In genomic region chr1:236325567-236325966, GRCh38 we compare ENCODE assay signal across 25 cellular contexts. TPM values are rescaled to one million over a fixed set of nuclear protein-coding genes. Genes with fewer than 3 reads are reported as not detected.
DNase-seq lines count a peak whose midpoint lies in the region; ATAC-seq, FAIRE-seq and TF ChIP-seq lines count a peak whose summit lies in the region.
"Had no signal": no experiment of that assay in that cellular context is flagged by ENCODE, and none has a peak within 500 bp of the region (broad histone marks: within the 10 kb centered on the region; RNA-seq: fewer than 3 reads in every experiment).

No MANE protein-coding gene starts in this region.

- TF ChIP-seq RAD21 in HepG2 (CRISPR knock-in tag; IDR thresholded peaks at IDR 0.05) (no peak), IMR-90 (IDR thresholded peaks at IDR 0.05; ENCODE audit: low read length) (no peak), K562 (CRISPR knock-in tag; conservative IDR thresholded peaks at IDR 0.05 in 1 of 2, IDR thresholded peaks at IDR 0.05 in 1 of 2) (no peak)

- H3K23ac ChIP-seq in IMR-90 (ENCODE audit: low read depth, low read length): no peak overlapping the region

- no peaks in the 10 kb centered on the region for H3K27me3 ChIP-seq in HepG2 (ENCODE audit: control insufficient read depth in 1 of 2, insufficient read depth in 2 of 2, low read length in 2 of 2)
- H3K27me3 ChIP-seq in right lobe of liver: no peaks in the 10 kb centered on the region
- no peaks in the 10 kb centered on the region for H3K27me3 ChIP-seq in IMR-90 (ENCODE audit: control insufficient read depth, insufficient read depth, low read length)
- no peaks in the 10 kb centered on the region for H3K27me3 ChIP-seq in K562 (ENCODE audit: control insufficient read depth in 2 of 2, insufficient read depth in 2 of 2, low read length in 2 of 2)
- H3K27me3 ChIP-seq: BE2C, BLaER1 had no signal

- H2AFZ ChIP-seq in HepG2 (ENCODE audit: low read length): no peak overlapping the region
- no peak overlapping the region for H2AFZ ChIP-seq in IMR-90 (replicated peaks; ENCODE audit: low read length, poor library complexity)
- H2AFZ ChIP-seq in K562 (ENCODE audit: low read depth, low read length): no peak overlapping the region

- H3K36me3 Mint-ChIP-seq in activated T-helper 1 cell treated with anti-CD3 and anti-CD28 coated beads, Interleukin-12 subunit alpha, Interleukin-12 subunit beta, Interleukin-2, Interleukin-4 antibody, amounts not matched to agents 30 ng/mL and 10 ng/mL and 1 ng/mL, durations not matched to agents 14 hours and 24 hours and 36 hours (ENCODE audit: low read depth): no peaks in the 10 kb centered on the region
- H3K36me3 Mint-ChIP-seq: CD14-positive monocyte had no signal

- H4K8ac ChIP-seq in IMR-90 (ENCODE audit: low read depth in 2 of 2, low read length in 2 of 2): no peak overlapping the region

- ATAC-seq in HepG2 (no peak), right lobe of liver (no peak), IMR-90 (ENCODE audit: low read depth) (no peak), K562 (no peak; the same call in 2 of the 3 replicates), GM21381 (IDR thresholded peaks at IDR 0.05; ENCODE audit: unreplicated experiment) (no peak), GM19023 (IDR thresholded peaks at IDR 0.05; ENCODE audit: unreplicated experiment) (no peak)

- H3K9me3 ChIP-seq in HepG2 (ENCODE audit: low read length) (peaks cover 10% of the 10 kb centered on the region; the same call in 1 of the 2 replicates), right lobe of liver (peaks cover 0 to 7% (median 0%) of the 10 kb centered on the region in 4 donors), IMR-90 (ENCODE audit: control insufficient read depth, insufficient read depth, low read length) (no peaks in the 10 kb centered on the region), K562 (replicated peaks; ENCODE audit: control insufficient read depth, insufficient read depth, low read depth, low read length) (peaks cover 3% of the 10 kb centered on the region; the same call in 1 of the 2 replicates)
- H3K9me3 ChIP-seq: BE2C had no signal

- no peak overlapping the region for H2AK5ac ChIP-seq in IMR-90 (ENCODE audit: low read depth, low read length)

- H4K20me1 ChIP-seq in HepG2 (ENCODE audit: insufficient read depth, low read length) (no peaks in the 10 kb centered on the region), IMR-90 (ENCODE audit: insufficient read depth, low read length) (no peaks in the 10 kb centered on the region), K562 (replicated peaks; ENCODE audit: control insufficient read depth, insufficient read depth, low read length) (no peaks in the 10 kb centered on the region)
- H4K20me1 ChIP-seq: BLaER1 had no signal

- no peak for TF ChIP-seq POLR2A in HepG2 (IDR thresholded peaks at IDR 0.05; ENCODE audit: insufficient read depth in 1 of 2, low read depth in 2 of 2, low read length in 2 of 2)
- TF ChIP-seq POLR2A in right lobe of liver (IDR thresholded peaks at IDR 0.05): no peak
- TF ChIP-seq POLR2A in IMR-90 (IDR thresholded peaks at IDR 0.05; ENCODE audit: low read depth, low read length): no peak
- TF ChIP-seq POLR2A in K562 (conservative IDR thresholded peaks at IDR 0.05): no peak

- intact Hi-C loops in HepG2 (cut with micrococcal nuclease; ENCODE audit: unreplicated experiment): no loop called here
- intact Hi-C loops in right lobe of liver (cut with DNase I): no loop called here
- intact Hi-C loops in IMR-90 (cut with micrococcal nuclease): no loop called here
- intact Hi-C loops in K562 (cut with micrococcal nuclease): no loop called here
- intact Hi-C loops in activated T-helper 1 cell treated with anti-CD3 and anti-CD28 coated beads, Interleukin-12 subunit alpha, Interleukin-12 subunit beta, Interleukin-2, Interleukin-4 antibody, amounts not matched to agents 30 ng/mL and 10 ng/mL and 1 ng/mL, durations not matched to agents 14 hours and 24 hours and 36 hours (cut with micrococcal nuclease): no loop called here

- H3K4me1 ChIP-seq in HepG2 (ENCODE audit: insufficient read depth, low read length): no peaks in the 10 kb centered on the region
- H3K4me1 ChIP-seq in right lobe of liver: no peaks in the 10 kb centered on the region
- no peaks in the 10 kb centered on the region for H3K4me1 ChIP-seq in IMR-90 (ENCODE audit: control insufficient read depth, insufficient read depth, low read length)
- no peaks in the 10 kb centered on the region for H3K4me1 ChIP-seq in K562 (replicated peaks in 1 of 2; ENCODE audit: control insufficient read depth in 2 of 2, insufficient read depth in 2 of 2, low read length in 2 of 2)
- H3K4me1 ChIP-seq: BE2C, BLaER1 had no signal

- H3K9me3 Mint-ChIP-seq in activated T-helper 1 cell treated with anti-CD3 and anti-CD28 coated beads, Interleukin-12 subunit alpha, Interleukin-12 subunit beta, Interleukin-2, Interleukin-4 antibody, amounts not matched to agents 30 ng/mL and 10 ng/mL and 1 ng/mL, durations not matched to agents 14 hours and 24 hours and 36 hours: peaks cover 16% of the 10 kb centered on the region

- H3K4me1 Mint-ChIP-seq in activated T-helper 1 cell treated with anti-CD3 and anti-CD28 coated beads, Interleukin-12 subunit alpha, Interleukin-12 subunit beta, Interleukin-2, Interleukin-4 antibody, amounts not matched to agents 30 ng/mL and 10 ng/mL and 1 ng/mL, durations not matched to agents 14 hours and 24 hours and 36 hours (ENCODE audit: low read depth): no peaks in the 10 kb centered on the region
- H3K4me1 Mint-ChIP-seq: CD14-positive monocyte; CD4-positive, alpha-beta memory T cell; CD4-positive, CD25-positive, alpha-beta regulatory T cell; CD8-positive, alpha-beta memory T cell had no signal

- H3K9ac ChIP-seq in HepG2 (ENCODE audit: insufficient read depth, low read depth, low read length) (no peak overlapping the region), IMR-90 (ENCODE audit: low read depth, low read length) (no peak overlapping the region), K562 (ENCODE audit: insufficient read depth in 1 of 2, low read depth in 2 of 2, low read length in 2 of 2) (no peak overlapping the region)
- H3K9ac ChIP-seq: BLaER1 had no signal

- no peak for DNase-seq in HepG2 (ENCODE audit: low spot score)
- no peak for DNase-seq in right lobe of liver
- DNase-seq in IMR-90: no peak
- no peak for DNase-seq in K562 (ENCODE audit: extremely low read depth in 1 of 4, low spot score in 3 of 4)
- no peak for DNase-seq in activated T-helper 1 cell treated with anti-CD3 and anti-CD28 coated beads, Interleukin-12 subunit alpha, Interleukin-12 subunit beta, Interleukin-2, Interleukin-4 antibody, amounts not matched to agents 30 ng/mL and 10 ng/mL and 1 ng/mL, durations not matched to agents 14 hours and 24 hours and 36 hours (ENCODE audit: low spot score)
- DNase-seq: ACHN; BE2C; C1 segment of cervical spinal cord; CD4-positive, alpha-beta memory T cell; CD4-positive, CD25-positive, alpha-beta regulatory T cell; CD8-positive, alpha-beta memory T cell; COR-L47; DMS 273 treated with DMSO at 0.1 percent for 48 hours; DMS153; DMS53; DMS79; DND-41; EL; GDM1 had no signal

- H2BK15ac ChIP-seq in IMR-90 (ENCODE audit: low read depth, low read length): no peak overlapping the region

- in situ Hi-C loops in HepG2 (cut with HindIII; ENCODE audit: extremely low pct_ligation_motif_present, low pct_unique_long_range_greater_than_20kb): no loop called here
- in situ Hi-C loops in IMR-90 (cut with MboI; ENCODE audit: low sequenced_read_pairs): no loop called here
- in situ Hi-C loops in K562 (cut with MboI): no loop called here

- no peak overlapping the region for H3K56ac ChIP-seq in IMR-90 (ENCODE audit: extremely low read depth, insufficient read depth, low read length)

- H3K27ac ChIP-seq in HepG2 (ENCODE audit: extremely low read length, insufficient read depth, low read length) (no peak overlapping the region), right lobe of liver (no peak overlapping the region), IMR-90 (ENCODE audit: insufficient read depth, low read length) (no peak overlapping the region), K562 (ENCODE audit: extremely low read depth, low read depth, low read length) (no peak overlapping the region)
- H3K27ac ChIP-seq: 22Rv1, BLaER1 had no signal

- H3K14ac ChIP-seq in IMR-90 (replicated peaks; ENCODE audit: low read depth, low read length): no peak overlapping the region

- no peaks in the 10 kb centered on the region for H3K79me1 ChIP-seq in IMR-90 (ENCODE audit: low read depth in 1 of 2, low read length in 2 of 2)

- H2BK20ac ChIP-seq in IMR-90 (ENCODE audit: low read depth, low read length): no peak overlapping the region

- H3K27me3 Mint-ChIP-seq in activated T-helper 1 cell treated with anti-CD3 and anti-CD28 coated beads, Interleukin-12 subunit alpha, Interleukin-12 subunit beta, Interleukin-2, Interleukin-4 antibody, amounts not matched to agents 30 ng/mL and 10 ng/mL and 1 ng/mL, durations not matched to agents 14 hours and 24 hours and 36 hours (ENCODE audit: insufficient read depth): peaks cover 13% of the 10 kb centered on the region
- H3K27me3 Mint-ChIP-seq: CD4-positive, alpha-beta memory T cell had no signal

- H2BK5ac ChIP-seq in IMR-90 (ENCODE audit: low read depth, low read length, poor library complexity, severe bottlenecking): no peak overlapping the region

- no peak for TF ChIP-seq CTCF in HepG2 (CRISPR knock-in tag; IDR thresholded peaks at IDR 0.05)
- TF ChIP-seq CTCF in right lobe of liver (IDR thresholded peaks at IDR 0.05): no peak
- TF ChIP-seq CTCF in IMR-90 (conservative IDR thresholded peaks at IDR 0.05; ENCODE audit: low read depth, low read length): no peak
- TF ChIP-seq CTCF in K562 (IDR thresholded peaks at IDR 0.05 in 2 of 3, conservative IDR thresholded peaks at IDR 0.05 in 1 of 3; ENCODE audit: insufficient read depth in 2 of 3, low read depth in 1 of 3, low read length in 3 of 3): no peak

- H3K4ac ChIP-seq in IMR-90 (ENCODE audit: low read depth, low read length): no peak overlapping the region

- H2BK120ac ChIP-seq in IMR-90 (ENCODE audit: low read depth, low read length): no peak overlapping the region

- POLR2A ChIA-PET in HepG2 (lab: Yijun Ruan, JAX): no interaction called here
- POLR2A ChIA-PET in IMR-90 (lab: Charles Lee; ENCODE audit: unreplicated experiment): no interaction called here
- POLR2A ChIA-PET in K562 (lab: Yijun Ruan, JAX): interaction anchor here (0.7 kb wide), 1 partner anchor 28 kb away, joined by 3 read pairs; no protein-coding TSS in a partner anchor

- no TSS peak for BruUV-seq in HepG2 (replicated peaks; lab: Mats Ljungman, UMichigan)
- BruUV-seq in IMR-90 (replicated peaks; lab: Mats Ljungman, UMichigan): no TSS peak
- no TSS peak for BruUV-seq in K562 (replicated peaks; lab: Mats Ljungman, UMichigan)

- no peak overlapping the region for H3K27ac Mint-ChIP-seq in activated T-helper 1 cell treated with anti-CD3 and anti-CD28 coated beads, Interleukin-12 subunit alpha, Interleukin-12 subunit beta, Interleukin-2, Interleukin-4 antibody, amounts not matched to agents 30 ng/mL and 10 ng/mL and 1 ng/mL, durations not matched to agents 14 hours and 24 hours and 36 hours
- H3K27ac Mint-ChIP-seq: CD14-positive monocyte; CD4-positive, CD25-positive, alpha-beta regulatory T cell; CD8-positive, alpha-beta memory T cell had no signal

- H3K9me1 ChIP-seq in IMR-90 (ENCODE audit: insufficient read depth, low read length): no peaks in the 10 kb centered on the region
- no peaks in the 10 kb centered on the region for H3K9me1 ChIP-seq in K562 (ENCODE audit: control insufficient read depth, insufficient read depth, low read length)

- FAIRE-seq in HepG2 (lab: Jason Lieb, UNC): no peak
- FAIRE-seq in K562 (lab: Jason Lieb, UNC): no peak
- FAIRE-seq: GM12891 had no signal

- H3K4me2 ChIP-seq in HepG2 (ENCODE audit: low read depth, low read length) (no peak overlapping the region), IMR-90 (ENCODE audit: low read depth, low read length) (no peak overlapping the region), K562 (ENCODE audit: insufficient read depth, low read length) (no peak overlapping the region)
- H3K4me2 ChIP-seq: BLaER1 had no signal

- H3K79me2 ChIP-seq in HepG2 (ENCODE audit: insufficient read depth, low read length) (no peaks in the 10 kb centered on the region), K562 (ENCODE audit: control insufficient read depth, insufficient read depth, low read length) (no peaks in the 10 kb centered on the region)

- no peak overlapping the region for H3K4me3 ChIP-seq in HepG2 (replicated peaks in 1 of 3; ENCODE audit: insufficient read depth in 1 of 3, low read depth in 2 of 3, low read length in 3 of 3)
- no peak overlapping the region for H3K4me3 ChIP-seq in right lobe of liver
- no peak overlapping the region for H3K4me3 ChIP-seq in IMR-90 (ENCODE audit: insufficient read depth, low read depth, low read length)
- no peak overlapping the region for H3K4me3 ChIP-seq in K562
- H3K4me3 ChIP-seq: BLaER1 had no signal

- H3K4me3 Mint-ChIP-seq in activated T-helper 1 cell treated with anti-CD3 and anti-CD28 coated beads, Interleukin-12 subunit alpha, Interleukin-12 subunit beta, Interleukin-2, Interleukin-4 antibody, amounts not matched to agents 30 ng/mL and 10 ng/mL and 1 ng/mL, durations not matched to agents 14 hours and 24 hours and 36 hours: no peak overlapping the region
- H3K4me3 Mint-ChIP-seq: CD14-positive monocyte; CD4-positive, alpha-beta memory T cell; CD4-positive, CD25-positive, alpha-beta regulatory T cell; CD8-positive, alpha-beta memory T cell had no signal

- H4K91ac ChIP-seq in IMR-90 (ENCODE audit: insufficient read depth, low read depth, low read length): no peak overlapping the region

- dilution Hi-C loops in IMR-90 (cut with HindIII; ENCODE audit: low sequenced_read_pairs, unreplicated experiment): no loop called here

- TF ChIP-seq EP300 in HepG2 (IDR thresholded peaks at IDR 0.05; ENCODE audit: low read depth in 2 of 2, low read length in 2 of 2) (no peak), HepG2 (CRISPR knock-in tag; IDR thresholded peaks at IDR 0.05; ENCODE audit: borderline replicate concordance) (no peak), K562 (IDR thresholded peaks at IDR 0.05; ENCODE audit: low read length) (no peak)

- WGBS in HepG2 (ENCODE audit: low lambda C conversion rate): 44% methylated on average over 2 of the region's 2 CpGs
- WGBS in right lobe of liver (ENCODE audit: insufficient coverage, low coverage, low lambda C conversion rate, missing lambda C conversion rate): 78% methylated on average over 2 of the region's 2 CpGs
- WGBS in IMR-90 (ENCODE audit: extremely low coverage in 2 of 2, insufficient read length in 1 of 2), 2 experiments: no CpG with 5 or more reads among the region's 2 CpGs
- 56% methylated on average over 2 of the region's 2 CpGs for WGBS in K562 (ENCODE audit: insufficient coverage, low coverage, missing lambda C conversion rate)

- CTCF ChIA-PET in HepG2 (lab: Yijun Ruan, JAX; ENCODE audit: low intra/inter-chr PET ratio, low total read pairs): no interaction called here
- CTCF ChIA-PET in IMR-90 (lab: Yijun Ruan, JAX): no interaction called here
- CTCF ChIA-PET in K562 (lab: Yijun Ruan, JAX; ENCODE audit: low intra/inter-chr PET ratio): no interaction called here

- H2AK9ac ChIP-seq in IMR-90 (replicated peaks; ENCODE audit: low read depth, low read length, poor library complexity): no peak overlapping the region

- no peak overlapping the region for H3K18ac ChIP-seq in IMR-90 (ENCODE audit: low read depth, low read length)

- no peaks in the 10 kb centered on the region for H3K36me3 ChIP-seq in HepG2 (replicated peaks in 1 of 2; ENCODE audit: control insufficient read depth in 1 of 2, insufficient read depth in 2 of 2, low read length in 2 of 2)
- no peaks in the 10 kb centered on the region for H3K36me3 ChIP-seq in right lobe of liver
- H3K36me3 ChIP-seq in IMR-90 (ENCODE audit: control insufficient read depth, insufficient read depth, low read length): no peaks in the 10 kb centered on the region
- H3K36me3 ChIP-seq in K562 (ENCODE audit: control insufficient read depth, insufficient read depth, low read length): no peaks in the 10 kb centered on the region
- H3K36me3 ChIP-seq: BE2C, BLaER1 had no signal

- H4K5ac ChIP-seq in IMR-90 (ENCODE audit: low read depth, low read length): no peak overlapping the region

RNA-seq across cellular contexts. Expression of gene ERO1B, which starts 43.8 kb away (rescaled TPM):
- total RNA-seq in HepG2 (2016; rRNA removed; fragmentation: Illumina TruSeq; extraction: Trizol) (0.86 and 1.6 TPM in 2 replicates), right lobe of liver (10 to 100 TPM in 5 of 6 experiments, 1 to 10 TPM in 1; 8.0 to 22.5 (median 17.1) TPM), IMR-90 (2012; rRNA removed) (0.54 and 1.7 TPM in 2 replicates), K562 (2014; rRNA removed) (3.0 and 3.3 TPM in 2 replicates), K562 (2014; rRNA removed; fragmentation: Illumina TruSeq; extraction: Trizol) (6.4 and 6.9 TPM in 2 replicates), K562 (2015; rRNA removed; fragmentation: Illumina TruSeq; extraction: Trizol) (4.2 and 4.4 TPM in 2 replicates), K562 (2021) (5.3 and 6.2 TPM in 2 replicates)
- 0.09 and 0.10 TPM in 2 replicates for total RNA-seq in HepG2 (2016; cell fraction: cytosol; rRNA removed; fragmentation: Illumina TruSeq; extraction: Trizol; ENCODE audit: low read depth)
- 1.1 and 1.6 TPM in 2 replicates for total RNA-seq in HepG2 (2016; cell fraction: insoluble cytoplasmic fraction; rRNA removed; fragmentation: Illumina TruSeq; extraction: Trizol)
- total RNA-seq in HepG2 (2016; cell fraction: membrane; rRNA removed; fragmentation: Illumina TruSeq; extraction: Trizol): 0.31 and 0.96 TPM in 2 replicates
- 2.3 and 2.4 TPM in 2 replicates for total RNA-seq in HepG2 (2016; cell fraction: nucleus; rRNA removed; fragmentation: Illumina TruSeq; extraction: Trizol)
- polyA plus RNA-seq in HepG2 (2011; rRNA removed) (1.9 and 2.1 TPM in 2 replicates), IMR-90 (2012; rRNA removed) (0.52 and 0.60 TPM in 2 replicates), K562 (2011; rRNA removed) (0.55 and 0.59 TPM in 2 replicates), K562 (2014; fragmentation: Illumina TruSeq; extraction: Trizol) (6.1 and 6.3 TPM in 2 replicates), K562 (2014; fragmentation: Nextera tagmentation; extraction: Ambion mirVana) (1 to 10 TPM; 2.3 TPM), K562 (2014; rRNA removed) (5.0 and 6.4 TPM in 2 replicates)
- 0.56 and 1.4 TPM in 2 replicates for polyA plus RNA-seq in HepG2 (2011; cell fraction: cytosol; rRNA removed)
- 1.2 and 1.8 TPM in 2 replicates for polyA plus RNA-seq in HepG2 (2011; cell fraction: nucleus; rRNA removed)
- 3.9 and 5.0 TPM in 2 replicates for polyA plus RNA-seq in HepG2 (2012)
- 0.08 and 0.12 TPM in 2 replicates for polyA plus RNA-seq in HepG2 (2016; cell fraction: cytosol; fragmentation: Illumina TruSeq; extraction: Trizol; ENCODE audit: low read depth)
- polyA plus RNA-seq in HepG2 (2016; cell fraction: insoluble cytoplasmic fraction; fragmentation: Illumina TruSeq; extraction: Trizol; ENCODE audit: low read depth): 0.70 and 0.93 TPM in 2 replicates
- polyA plus RNA-seq in HepG2 (2016; cell fraction: membrane; fragmentation: Illumina TruSeq; extraction: Trizol; ENCODE audit: low read depth): 0.16 and 0.22 TPM in 2 replicates
- 3.3 and 4.7 TPM in 2 replicates for polyA plus RNA-seq in HepG2 (2016; cell fraction: nucleus; fragmentation: Illumina TruSeq; extraction: Trizol; ENCODE audit: insufficient read depth, low read depth)
- polyA minus RNA-seq in HepG2 (2011; rRNA and poly(A)+ RNA removed; ENCODE audit: low replicate concordance): 0.51 and 0.78 TPM in 2 replicates
- polyA minus RNA-seq in HepG2 (2011; cell fraction: cytosol; rRNA and poly(A)+ RNA removed): 2.4 and 3.9 TPM in 2 replicates
- 4.4 and 4.7 TPM in 2 replicates for polyA minus RNA-seq in HepG2 (2011; cell fraction: nucleus; rRNA and poly(A)+ RNA removed)
- polyA plus RNA-seq in IMR-90 (2012; cell fraction: cytosol; rRNA removed): 0.23 TPM in 2 replicates
- 0.33 and 0.94 TPM in 2 replicates for polyA plus RNA-seq in IMR-90 (2012; cell fraction: nucleus; rRNA removed; ENCODE audit: low replicate concordance)
- total RNA-seq in K562 (2011; cell fraction: chromatin; rRNA removed; ENCODE audit: low replicate concordance): 2.2 and 8.7 TPM in 2 replicates
- total RNA-seq in K562 (2011; cell fraction: nucleolus; rRNA removed): 1.2 and 2.6 TPM in 2 replicates
- 4.0 and 4.7 TPM in 2 replicates for total RNA-seq in K562 (2011; cell fraction: nucleoplasm; rRNA removed)
- polyA plus RNA-seq in K562 (2011; cell fraction: cytosol; rRNA removed): 0.12 and 0.21 TPM in 2 replicates
- polyA plus RNA-seq in K562 (2011; cell fraction: nucleus; rRNA removed): 0.37 and 0.62 TPM in 2 replicates
- 2.9 and 6.9 TPM in 2 replicates for polyA plus RNA-seq in K562 (2012)
- 0.67 and 1.2 TPM in 2 replicates for polyA minus RNA-seq in K562 (2011; rRNA and poly(A)+ RNA removed)
- polyA minus RNA-seq in K562 (2011; cell fraction: cytosol; rRNA and poly(A)+ RNA removed): 0.36 and 1.0 TPM in 2 replicates
- polyA minus RNA-seq in K562 (2011; cell fraction: nucleus; rRNA and poly(A)+ RNA removed): 0.54 and 0.89 TPM in 2 replicates
- 2.1 and 2.4 TPM in 2 replicates for total RNA-seq in activated T-helper 1 cell treated with anti-CD3 and anti-CD28 coated beads, Interleukin-12 subunit alpha, Interleukin-12 subunit beta, Interleukin-2, Interleukin-4 antibody, amounts not matched to agents 30 ng/mL and 10 ng/mL and 1 ng/mL, durations not matched to agents 14 hours and 24 hours and 36 hours

Comparison
In these comparisons a context has a peak if more than half of its experiments do, and no peak if none do; other contexts are left out.
1. Of the 241 proteins assayed by ChIP-seq in both HepG2 and K562: peak only in HepG2: none; only in K562: MAFG, NFE2 and NFE2L1; in both: MAFF and MAFK; in neither: 234; mixed calls (peak in some experiments, not most) for 2.